In genomic region chr2:127511917-127512316, GRCh38 we compare ENCODE assay signal across 1 cellular context.
TF ChIP-seq lines count a peak whose summit lies in the region.

No MANE protein-coding gene starts in this region.

TF ChIP-seq in IMR-90, 13 proteins besides CTCF, POLR2A, EP300 and RAD21:
- no peak for TF ChIP-seq CHD1 (IDR thresholded peaks at IDR 0.05; ENCODE audit: low read depth, low read length)
- TF ChIP-seq USF2 (IDR thresholded peaks at IDR 0.05; ENCODE audit: low read depth, low read length), result no peak
- no peak for TF ChIP-seq MAFK (IDR thresholded peaks at IDR 0.05; ENCODE audit: low read depth, low read length)
- TF ChIP-seq CEBPB (IDR thresholded peaks at IDR 0.05; ENCODE audit: low read depth, low read length), result no peak
- no peak for TF ChIP-seq RCOR1 (IDR thresholded peaks at IDR 0.05; ENCODE audit: insufficient replicate concordance, low read length)
- TF ChIP-seq FOS (IDR thresholded peaks at IDR 0.05; ENCODE audit: low read depth, low read length), result no peak
- no peak for TF ChIP-seq RFX5 (IDR thresholded peaks at IDR 0.05; ENCODE audit: low read depth, low read length)
- no peak for TF ChIP-seq MXI1 (IDR thresholded peaks at IDR 0.05; ENCODE audit: borderline replicate concordance, low read depth, low read length)
- TF ChIP-seq, protein P1, sequence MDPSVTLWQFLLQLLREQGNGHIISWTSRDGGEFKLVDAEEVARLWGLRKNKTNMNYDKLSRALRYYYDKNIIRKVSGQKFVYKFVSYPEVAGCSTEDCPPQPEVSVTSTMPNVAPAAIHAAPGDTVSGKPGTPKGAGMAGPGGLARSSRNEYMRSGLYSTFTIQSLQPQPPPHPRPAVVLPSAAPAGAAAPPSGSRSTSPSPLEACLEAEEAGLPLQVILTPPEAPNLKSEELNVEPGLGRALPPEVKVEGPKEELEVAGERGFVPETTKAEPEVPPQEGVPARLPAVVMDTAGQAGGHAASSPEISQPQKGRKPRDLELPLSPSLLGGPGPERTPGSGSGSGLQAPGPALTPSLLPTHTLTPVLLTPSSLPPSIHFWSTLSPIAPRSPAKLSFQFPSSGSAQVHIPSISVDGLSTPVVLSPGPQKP (IDR thresholded peaks at IDR 0.05; ENCODE audit: borderline replicate concordance, low read depth, low read length), result no peak
- TF ChIP-seq SMC3 (IDR thresholded peaks at IDR 0.05; ENCODE audit: low read depth, low read length), result no peak
- TF ChIP-seq BHLHE40 (IDR thresholded peaks at IDR 0.05; ENCODE audit: low read depth, low read length), result no peak
TF ChIP-seq in IMR-90: peak in this region for 0.
